ENCODE assay signal across 1 cellular context in the genomic region with DNA sequence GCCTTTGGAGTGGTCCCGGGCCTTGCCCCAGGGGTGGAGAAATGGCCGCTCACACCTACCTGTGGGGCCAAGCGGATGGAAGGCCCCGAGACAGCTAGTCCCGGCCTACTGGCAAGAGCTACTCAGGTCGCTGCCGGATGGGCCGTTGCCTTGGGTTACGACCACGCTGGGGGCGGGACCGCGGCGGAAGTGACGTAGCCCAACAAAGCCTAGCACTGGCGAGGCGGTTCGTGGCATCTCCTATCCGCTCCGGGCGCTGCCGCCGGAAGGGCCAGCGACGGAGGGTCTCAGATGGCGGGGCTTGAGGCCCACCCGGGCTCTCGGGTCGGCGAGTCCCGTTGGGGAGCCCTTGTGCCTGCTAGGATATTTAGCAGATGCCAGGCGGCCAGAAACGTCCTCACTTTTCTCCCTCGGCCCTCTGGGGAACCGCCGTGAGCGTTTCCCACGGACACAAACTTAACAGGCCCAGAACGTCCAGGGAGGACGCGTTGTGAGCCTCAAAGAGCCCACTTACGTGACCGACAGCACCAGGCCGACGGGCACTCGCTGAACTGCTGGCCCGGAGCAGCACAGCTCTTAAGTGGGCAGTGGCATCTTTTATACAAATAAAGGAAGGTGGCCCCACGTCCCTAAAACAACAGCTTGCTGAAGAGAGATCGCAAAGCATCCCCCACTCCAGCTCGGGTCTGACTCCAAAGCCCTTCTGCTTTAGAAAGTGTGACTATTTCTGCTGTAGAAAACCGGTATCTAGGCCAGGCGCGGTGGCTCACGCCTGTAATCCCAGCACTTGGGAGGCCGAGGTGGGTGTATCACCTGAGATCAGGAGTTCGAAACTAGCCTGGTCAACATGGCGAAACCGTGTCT.
TF ChIP-seq lines count a peak whose summit lies in the region.

A gene with protein sequence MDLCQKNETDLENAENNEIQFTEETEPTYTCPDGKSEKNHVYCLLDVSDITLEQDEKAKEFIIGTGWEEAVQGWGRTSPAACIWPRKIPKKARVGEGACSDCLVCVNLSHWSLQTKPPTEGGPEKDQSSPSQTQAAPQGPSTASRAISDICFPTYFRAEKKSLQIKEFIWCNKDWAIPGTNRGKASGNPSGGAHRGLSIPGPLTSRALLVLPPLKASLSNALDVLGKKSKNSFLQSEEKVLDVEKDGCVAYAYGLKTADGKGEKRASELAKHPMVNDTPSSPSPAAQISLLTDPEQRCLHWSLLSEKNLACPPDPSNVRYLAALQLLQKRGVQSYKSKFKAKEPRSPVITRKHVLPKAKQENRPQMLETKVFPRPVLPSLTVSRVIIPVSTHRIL (minus strand): TSS at position 162 of the 864 bp plus-strand sequence. CDS start 13,283 bp downstream, outside the sequence.

TF ChIP-seq in H1, 55 proteins besides CTCF, POLR2A, EP300 and RAD21 (continued from another document):
- peak; percentile 87 for TF ChIP-seq KDM4A (IDR thresholded peaks at IDR 0.05; ENCODE audit: low read depth, low read length, severe bottlenecking)
- no peak for TF ChIP-seq RNF2 (IDR thresholded peaks at IDR 0.05; ENCODE audit: borderline replicate concordance, low read depth, low read length, missing control alignments, poor library complexity, severe bottlenecking)
- no peak for TF ChIP-seq SUZ12 (IDR thresholded peaks at IDR 0.05; ENCODE audit: low read length)
- no peak for TF ChIP-seq HDAC6 (IDR thresholded peaks at IDR 0.05; ENCODE audit: low read depth, low read length)
- no peak for TF ChIP-seq RXRA (IDR thresholded peaks at IDR 0.05; ENCODE audit: insufficient read depth, low read depth, low read length)
